Comparison of ENCODE assay signal across 1 cellular context in genomic region chrX:119387426-119387825, GRCh38. TPM values are rescaled to one million over a fixed set of nuclear protein-coding genes. Genes with fewer than 3 reads are reported as not detected.
DNase-seq lines count a peak whose midpoint lies in the region; TF ChIP-seq lines count a peak whose summit lies in the region.
"Not testable (repeated sequence)": the region's sequence is repeated elsewhere in the genome, so short reads cannot be mapped to it uniquely, and the experiment has no call there.

No MANE protein-coding gene starts in this region.

- not testable (repeated sequence) for H3K4me1 Mint-ChIP-seq in chondrocyte (ENCODE audit: low read depth)

- DNase-seq in chondrocyte (ENCODE audit: low spot score), result peak; percentile 85

- H3K4me3 Mint-ChIP-seq in chondrocyte (ENCODE audit: unreplicated experiment), result not testable (repeated sequence)

- TF ChIP-seq CTCF in chondrocyte (IDR thresholded peaks at IDR 0.05), result not testable (repeated sequence)

- not testable (repeated sequence) for H3K9me3 Mint-ChIP-seq in chondrocyte (ENCODE audit: low read depth)

- H3K27ac Mint-ChIP-seq in chondrocyte (ENCODE audit: unreplicated experiment), result not testable (repeated sequence)

- H3K36me3 Mint-ChIP-seq in chondrocyte (ENCODE audit: low read depth), result not testable (repeated sequence)

- not testable (repeated sequence) for H3K27me3 Mint-ChIP-seq in chondrocyte (ENCODE audit: low read depth)

RNA-seq across cellular contexts. Expression of gene SLC25A43, which starts 11.7 kb away (rescaled TPM):
- total RNA-seq in chondrocyte, result 13.2 to 17.2 TPM (median 16.1 TPM) in 3 replicates
